Comparison of ENCODE assay signal across 15 cellular contexts in the genomic region with DNA sequence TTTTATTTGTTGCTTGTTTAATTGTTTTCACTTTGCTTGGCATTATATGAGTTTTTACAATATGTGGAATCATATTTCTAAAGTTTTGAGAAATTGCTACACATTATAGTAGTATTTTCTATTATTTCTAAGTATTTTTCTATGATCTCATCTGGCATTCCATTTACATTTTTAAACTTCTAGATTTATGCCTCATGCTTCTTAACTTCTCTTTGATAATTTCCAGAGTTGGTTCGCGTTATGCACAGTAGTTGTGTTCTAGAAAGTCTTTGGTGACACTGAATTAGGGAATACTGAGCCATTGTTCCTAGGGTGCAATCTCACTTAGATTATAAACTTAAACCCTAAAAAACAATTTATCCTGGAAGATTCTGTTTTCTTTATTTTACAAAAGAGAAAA.
DNase-seq lines count a peak whose midpoint lies in the region; TF ChIP-seq lines count a peak whose summit lies in the region.
"Had no signal": no experiment of that assay in that cellular context is flagged by ENCODE, and none has a peak within 500 bp of the region (broad histone marks: within the 10 kb centered on the region; RNA-seq: fewer than 3 reads in every experiment).

No MANE protein-coding gene starts in this region.

- H3K36me3 Mint-ChIP-seq in mesothelial cell of epicardium = no peaks in the 10 kb centered on the region
- H3K36me3 Mint-ChIP-seq in activated naive CD4-positive, alpha-beta T cell treated with anti-CD3 and anti-CD28 coated beads, Interleukin-2, amount 10 ng/mL, durations not matched to agents 7 days and 5 days = no peaks in the 10 kb centered on the region

- no peak overlapping the region for H3K4me3 Mint-ChIP-seq in mesothelial cell of epicardium
- H3K4me3 Mint-ChIP-seq in activated naive CD4-positive, alpha-beta T cell treated with anti-CD3 and anti-CD28 coated beads, Interleukin-2, amount 10 ng/mL, durations not matched to agents 7 days and 5 days = no peak overlapping the region
- H3K4me3 Mint-ChIP-seq: B cell; CD4-positive, alpha-beta T cell had no signal

- H3K27ac Mint-ChIP-seq in mesothelial cell of epicardium = peak overlapping the region; percentile 82
- no peak overlapping the region for H3K27ac Mint-ChIP-seq in activated naive CD4-positive, alpha-beta T cell treated with anti-CD3 and anti-CD28 coated beads, Interleukin-2, amount 10 ng/mL, durations not matched to agents 7 days and 5 days
- H3K27ac Mint-ChIP-seq: B cell; CD4-positive, alpha-beta T cell had no signal

- CTCF ChIA-PET in activated naive CD4-positive, alpha-beta T cell treated with anti-CD3 and anti-CD28 coated beads, Interleukin-2, amount 10 ng/mL, durations not matched to agents 7 days and 5 days (lab: Charles Lee) = no interaction called here

- no peaks in the 10 kb centered on the region for H3K9me3 ChIP-seq in GM23248 (ENCODE audit: low read depth)
- H3K9me3 ChIP-seq in adipocyte (ENCODE audit: control insufficient read depth, low read length) = no peaks in the 10 kb centered on the region
- no peaks in the 10 kb centered on the region for H3K9me3 ChIP-seq in smooth muscle cell (replicated peaks; ENCODE audit: low read depth)
- H3K9me3 ChIP-seq: HAP-1 had no signal

- H3K9me2 ChIP-seq in GM23248 (ENCODE audit: insufficient read depth) = no peaks in the 10 kb centered on the region

- WGBS in GM23248 (ENCODE audit: low coverage in 1 of 2, low lambda C conversion rate in 2 of 2, missing lambda C conversion rate in 2 of 2), 2 experiments = 50 to 62% methylated on average over 2 of the region's 2 CpGs
- 46% methylated on average over 2 of the region's 2 CpGs for WGBS in smooth muscle cell (ENCODE audit: low lambda C conversion rate)

- H3K27ac ChIP-seq in GM23248 = no peak overlapping the region
- peak overlapping the region; percentile 54 for H3K27ac ChIP-seq in smooth muscle cell (ENCODE audit: low read depth)

- H3K4me2 ChIP-seq in GM23248 (ENCODE audit: unreplicated experiment) (peak overlapping the region; percentile 85), smooth muscle cell (peak overlapping the region; percentile 45)

- TF ChIP-seq CTCF in mesothelial cell of epicardium (IDR thresholded peaks at IDR 0.05; ENCODE audit: unreplicated experiment) (no peak), smooth muscle cell (IDR thresholded peaks at IDR 0.05; ENCODE audit: borderline replicate concordance, insufficient read depth, poor library complexity, severe bottlenecking) (no peak)

- peaks cover 13% of the 10 kb centered on the region; the same call in 1 of the 2 replicates for H3F3A ChIP-seq in GM23248 (ENCODE audit: insufficient read depth)
- no peaks in the 10 kb centered on the region for H3F3A ChIP-seq in smooth muscle cell (ENCODE audit: low read depth)

- no peaks in the 10 kb centered on the region for H3K27me3 Mint-ChIP-seq in mesothelial cell of epicardium (ENCODE audit: low read depth)
- H3K27me3 Mint-ChIP-seq in activated naive CD4-positive, alpha-beta T cell treated with anti-CD3 and anti-CD28 coated beads, Interleukin-2, amount 10 ng/mL, durations not matched to agents 7 days and 5 days = no peaks in the 10 kb centered on the region
- H3K27me3 Mint-ChIP-seq: B cell; CD4-positive, alpha-beta T cell had no signal

- H2AFZ ChIP-seq in GM23248 (0 out of 2 replicates have a peak overlapping the region, but pooled peaks have one; percentile 72), smooth muscle cell (ENCODE audit: low read depth) (peak overlapping the region; percentile 11)

- H3K4me3 ChIP-seq in GM23248 (peak overlapping the region; percentile 60), adipocyte (ENCODE audit: low read length) (peak overlapping the region; percentile 76), smooth muscle cell (no peak overlapping the region)
- H3K4me3 ChIP-seq: HAP-1 had no signal

- H3K4me1 Mint-ChIP-seq in mesothelial cell of epicardium = peaks cover 31% of the 10 kb centered on the region
- H3K4me1 Mint-ChIP-seq in activated naive CD4-positive, alpha-beta T cell treated with anti-CD3 and anti-CD28 coated beads, Interleukin-2, amount 10 ng/mL, durations not matched to agents 7 days and 5 days = no peaks in the 10 kb centered on the region
- H3K4me1 Mint-ChIP-seq: B cell had no signal

- in situ Hi-C loops in GM23248 (cut with MboI) = no loop called here

- no peaks in the 10 kb centered on the region for H3K36me3 ChIP-seq in GM23248 (ENCODE audit: low read depth)
- no peaks in the 10 kb centered on the region for H3K36me3 ChIP-seq in adipocyte (ENCODE audit: control insufficient read depth, insufficient read depth, low read length, severe bottlenecking)
- no peaks in the 10 kb centered on the region for H3K36me3 ChIP-seq in smooth muscle cell (ENCODE audit: low read depth)
- H3K36me3 ChIP-seq: HAP-1 had no signal

- 0 out of 2 replicates have a peak overlapping the region, but pooled peaks have one; percentile 20 for H3K9ac ChIP-seq in GM23248
- H3K9ac ChIP-seq in adipocyte (ENCODE audit: low read length) = no peak overlapping the region
- H3K9ac ChIP-seq in smooth muscle cell (ENCODE audit: low read depth) = no peak overlapping the region

- H3K79me2 ChIP-seq in GM23248 (ENCODE audit: insufficient read depth) = no peaks in the 10 kb centered on the region
- H3K79me2 ChIP-seq in smooth muscle cell (ENCODE audit: low read depth) = no peaks in the 10 kb centered on the region

- peaks cover 15% of the 10 kb centered on the region for H3K4me1 ChIP-seq in GM23248 (ENCODE audit: insufficient read depth)
- H3K4me1 ChIP-seq in adipocyte (ENCODE audit: control insufficient read depth, insufficient read depth, low read length) = peaks cover 11% of the 10 kb centered on the region
- no peaks in the 10 kb centered on the region for H3K4me1 ChIP-seq in smooth muscle cell (ENCODE audit: low read depth)

- H3K27me3 ChIP-seq in GM23248 (replicated peaks; ENCODE audit: insufficient read depth) (no peaks in the 10 kb centered on the region), adipocyte (replicated peaks; ENCODE audit: control insufficient read depth, insufficient read depth, low read length) (no peaks in the 10 kb centered on the region), smooth muscle cell (ENCODE audit: low read depth) (no peaks in the 10 kb centered on the region)

- H4K20me1 ChIP-seq in GM23248 (ENCODE audit: insufficient read depth) (no peaks in the 10 kb centered on the region), smooth muscle cell (ENCODE audit: low read depth) (no peaks in the 10 kb centered on the region)

- no peaks in the 10 kb centered on the region for H3K9me3 Mint-ChIP-seq in mesothelial cell of epicardium
- no peaks in the 10 kb centered on the region for H3K9me3 Mint-ChIP-seq in activated naive CD4-positive, alpha-beta T cell treated with anti-CD3 and anti-CD28 coated beads, Interleukin-2, amount 10 ng/mL, durations not matched to agents 7 days and 5 days
- H3K9me3 Mint-ChIP-seq: CD4-positive, alpha-beta T cell; HFFc6 had no signal

- DNase-seq in GM23248 (peak; percentile 27), adipocyte (ENCODE audit: low read depth) (peak; percentile 49), mesothelial cell of epicardium (ENCODE audit: low spot score in 2 of 2, unreplicated experiment in 2 of 2) (no peak), smooth muscle cell (lab: John Stamatoyannopoulos, UW; ENCODE audit: unreplicated experiment) (no peak), RKO (ENCODE audit: low spot score) (no peak)
- DNase-seq in activated CD4-positive, CD25-positive, alpha-beta regulatory T cell treated with anti-CD3 and anti-CD28 coated beads, Interleukin-2, amount 50 U/mL, for 72 hours = no peak
- DNase-seq in activated naive CD4-positive, alpha-beta T cell treated with anti-CD3 and anti-CD28 coated beads, Interleukin-2, amount 10 ng/mL, durations not matched to agents 7 days and 5 days = no peak
- DNase-seq: C1 segment of cervical spinal cord; CD4-positive, alpha-beta T cell; DMS153; DMS79 treated with DMSO at 0.1 percent for 48 hours; EL; HFFc6 had no signal

Comparison
In these comparisons a context has a peak if more than half of its experiments do, and no peak if none do; other contexts are left out.
1. DNase-seq: peak in GM23248 (single experiment) and adipocyte (single experiment); none in mesothelial cell of epicardium (0 of 2), smooth muscle cell (single experiment), RKO (single experiment), activated CD4-positive, CD25-positive, alpha-beta regulatory T cell treated with anti-CD3 and anti-CD28 coated beads, Interleukin-2, amount 50 U/mL, for 72 hours (single experiment) and activated naive CD4-positive, alpha-beta T cell treated with anti-CD3 and anti-CD28 coated beads, Interleukin-2, amount 10 ng/mL, durations not matched to agents 7 days and 5 days (single experiment).